In genomic region chr1:233615571-233615970, GRCh38 we compare ENCODE assay signal across 13 cellular contexts. TPM values are rescaled to one million over a fixed set of nuclear protein-coding genes. Genes with fewer than 3 reads are reported as not detected.
DNase-seq lines count a peak whose midpoint lies in the region; ATAC-seq, FAIRE-seq and TF ChIP-seq lines count a peak whose summit lies in the region.
"Had no signal": no experiment of that assay in that cellular context is flagged by ENCODE, and none has a peak within 500 bp of the region (broad histone marks: within the 10 kb centered on the region; RNA-seq: fewer than 3 reads in every experiment).

No MANE protein-coding gene starts in this region.

- no peaks in the 10 kb centered on the region for H3K27me3 ChIP-seq in K562 (ENCODE audit: control insufficient read depth in 2 of 2, insufficient read depth in 2 of 2, low read length in 2 of 2)

- peaks cover 47% of the 10 kb centered on the region for H3K79me2 ChIP-seq in K562 (ENCODE audit: control insufficient read depth, insufficient read depth, low read length)

- H2AFZ ChIP-seq in K562 (ENCODE audit: low read depth, low read length) = no peak overlapping the region

- no peaks in the 10 kb centered on the region for H3K36me3 Mint-ChIP-seq in activated naive CD8-positive, alpha-beta T cell
- H3K36me3 Mint-ChIP-seq in activated naive CD8-positive, alpha-beta T cell treated with anti-CD3 and anti-CD28 coated beads for 36 hours = no peaks in the 10 kb centered on the region
- peaks cover 15% of the 10 kb centered on the region for H3K36me3 Mint-ChIP-seq in type B pancreatic cell

- no peak for DNase-seq in activated naive CD8-positive, alpha-beta T cell treated with anti-CD3 and anti-CD28 coated beads for 36 hours
- DNase-seq in K562 (ENCODE audit: extremely low read depth in 1 of 4, low spot score in 3 of 4) (no peak), kidney (no peak), type B pancreatic cell (ENCODE audit: extremely low spot score, unreplicated experiment) (no peak), NCI-H82 treated with DMSO at 0.1 percent for 48 hours (lab: John Stamatoyannopoulos, UW; ENCODE audit: unreplicated experiment) (no peak), cerebellar cortex (ENCODE audit: low spot score) (no peak)
- DNase-seq in activated effector memory CD4-positive, alpha-beta T cell treated with Interleukin-2 at 50 U/mL for 16 hours = no peak
- DNase-seq: activated naive CD4-positive, alpha-beta T cell; GDM1; NCI-H524 had no signal

- H3K9me1 ChIP-seq in K562 (ENCODE audit: control insufficient read depth, insufficient read depth, low read length) = no peaks in the 10 kb centered on the region

- no peak overlapping the region for H3K27ac Mint-ChIP-seq in activated naive CD8-positive, alpha-beta T cell
- H3K27ac Mint-ChIP-seq in activated naive CD8-positive, alpha-beta T cell treated with anti-CD3 and anti-CD28 coated beads for 36 hours = no peak overlapping the region
- peak overlapping the region; percentile 90 for H3K27ac Mint-ChIP-seq in type B pancreatic cell

- TF ChIP-seq CTCF in K562 (IDR thresholded peaks at IDR 0.05 in 2 of 3, conservative IDR thresholded peaks at IDR 0.05 in 1 of 3; ENCODE audit: insufficient read depth in 2 of 3, low read depth in 1 of 3, low read length in 3 of 3) (no peak), kidney (IDR thresholded peaks at IDR 0.05; ENCODE audit: borderline replicate concordance, extremely low read depth, insufficient read depth) (no peak), type B pancreatic cell (conservative IDR thresholded peaks at IDR 0.05) (no peak)

- peaks cover 31% of the 10 kb centered on the region for H3K27me3 Mint-ChIP-seq in activated naive CD8-positive, alpha-beta T cell
- H3K27me3 Mint-ChIP-seq in activated naive CD8-positive, alpha-beta T cell treated with anti-CD3 and anti-CD28 coated beads for 36 hours = peaks cover 73% of the 10 kb centered on the region
- peaks cover 39% of the 10 kb centered on the region for H3K27me3 Mint-ChIP-seq in type B pancreatic cell

- 23% methylated on average over 3 of the region's 3 CpGs for WGBS in K562 (ENCODE audit: insufficient coverage, low coverage, missing lambda C conversion rate)

- peaks cover 15 to 32% of the 10 kb centered on the region in 2 experiments; a peak in 4 of 5 replicates for H3K4me1 ChIP-seq in K562 (replicated peaks in 1 of 2; ENCODE audit: control insufficient read depth in 2 of 2, insufficient read depth in 2 of 2, low read length in 2 of 2)
- H3K4me1 ChIP-seq in kidney (ENCODE audit: control insufficient read depth in 1 of 2, insufficient read depth in 1 of 2, low read depth in 1 of 2, low read length in 2 of 2) = no peaks in the 10 kb centered on the region

- H3K9ac ChIP-seq in K562 (ENCODE audit: insufficient read depth in 1 of 2, low read depth in 2 of 2, low read length in 2 of 2) (peak overlapping the region; percentile 70 to 98), kidney (ENCODE audit: low read length in 2 of 2) (peak overlapping the region in 1 of 2 donors; percentile 56)

- H3K4me2 ChIP-seq in K562 (ENCODE audit: insufficient read depth, low read length) = peak overlapping the region; percentile 91

- H3K4me1 Mint-ChIP-seq in activated naive CD8-positive, alpha-beta T cell (ENCODE audit: low read depth) = peaks cover 5% of the 10 kb centered on the region
- no peaks in the 10 kb centered on the region for H3K4me1 Mint-ChIP-seq in activated naive CD8-positive, alpha-beta T cell treated with anti-CD3 and anti-CD28 coated beads for 36 hours
- H3K4me1 Mint-ChIP-seq in type B pancreatic cell (ENCODE audit: unreplicated experiment) = peaks cover 14% of the 10 kb centered on the region

- peak overlapping the region; percentile 30 for H3K4me3 Mint-ChIP-seq in activated naive CD8-positive, alpha-beta T cell
- no peak overlapping the region for H3K4me3 Mint-ChIP-seq in activated naive CD8-positive, alpha-beta T cell treated with anti-CD3 and anti-CD28 coated beads for 36 hours
- peak overlapping the region; percentile 97 for H3K4me3 Mint-ChIP-seq in type B pancreatic cell

- TF ChIP-seq POLR2A in K562 (conservative IDR thresholded peaks at IDR 0.05) = no peak

- ATAC-seq in K562 = no peak

- no peak for TF ChIP-seq EP300 in K562 (IDR thresholded peaks at IDR 0.05; ENCODE audit: low read length)

- intact Hi-C loops in K562 (cut with micrococcal nuclease) (no loop called here), kidney (cut with DNase I) (no loop called here)

- H4K20me1 ChIP-seq in K562 (replicated peaks; ENCODE audit: control insufficient read depth, insufficient read depth, low read length) = no peaks in the 10 kb centered on the region

- BruUV-seq in K562 (replicated peaks; lab: Mats Ljungman, UMichigan) = no TSS peak

- H3K4me3 ChIP-seq in K562 = peak overlapping the region; percentile 58
- H3K4me3 ChIP-seq in kidney (ENCODE audit: low read length in 2 of 2) = peak overlapping the region; percentile 81 to 85

- in situ Hi-C loops in K562 (cut with MboI) = no loop called here

- POLR2A ChIA-PET in K562 (lab: Yijun Ruan, JAX) = no interaction called here

- FAIRE-seq in K562 (lab: Jason Lieb, UNC) = no peak
- no peak for FAIRE-seq in kidney (lab: Jason Lieb, UNC)
- FAIRE-seq: TTC549 had no signal

- no peak for TF ChIP-seq RAD21 in K562 (CRISPR knock-in tag; conservative IDR thresholded peaks at IDR 0.05 in 1 of 2, IDR thresholded peaks at IDR 0.05 in 1 of 2)

- H3K27ac ChIP-seq in K562 (ENCODE audit: extremely low read depth, low read depth, low read length) (no peak overlapping the region; the same call in 2 of the 3 replicates), kidney (ENCODE audit: low read depth in 2 of 2, low read length in 2 of 2) (no peak overlapping the region)

- peaks cover 10% of the 10 kb centered on the region for H3K36me3 ChIP-seq in K562 (ENCODE audit: control insufficient read depth, insufficient read depth, low read length)
- no peaks in the 10 kb centered on the region for H3K36me3 ChIP-seq in kidney (ENCODE audit: control insufficient read depth in 1 of 2, insufficient read depth in 2 of 2, low read length in 2 of 2)

- H3K9me3 Mint-ChIP-seq in activated naive CD8-positive, alpha-beta T cell (ENCODE audit: low read depth) = no peaks in the 10 kb centered on the region
- H3K9me3 Mint-ChIP-seq in activated naive CD8-positive, alpha-beta T cell treated with anti-CD3 and anti-CD28 coated beads for 36 hours = no peaks in the 10 kb centered on the region
- H3K9me3 Mint-ChIP-seq in type B pancreatic cell = no peaks in the 10 kb centered on the region

- CTCF ChIA-PET in K562 (lab: Yijun Ruan, JAX; ENCODE audit: low intra/inter-chr PET ratio) = no interaction called here

- H3K9me3 ChIP-seq in K562 (replicated peaks; ENCODE audit: control insufficient read depth, insufficient read depth, low read depth, low read length) (no peaks in the 10 kb centered on the region), kidney (ENCODE audit: control insufficient read depth in 1 of 2, low read length in 2 of 2) (no peaks in the 10 kb centered on the region)

TF ChIP-seq in K562, 482 proteins besides CTCF, POLR2A, EP300 and RAD21:
- TF ChIP-seq RUNX1 (IDR thresholded peaks at IDR 0.05; ENCODE audit: low read depth) (no peak), YY1 (IDR thresholded peaks at IDR 0.05; ENCODE audit: borderline replicate concordance in 1 of 3, control insufficient read depth in 1 of 3, extremely low read depth in 1 of 3, insufficient read depth in 3 of 3, insufficient read length in 1 of 3, insufficient replicate concordance in 2 of 3, low read depth in 1 of 3, low read length in 2 of 3) (no peak), TSC22D4 (tag; IDR thresholded peaks at IDR 0.05) (no peak), L3MBTL2 (IDR thresholded peaks at IDR 0.05) (no peak), ZBTB43 (CRISPR knock-in tag; IDR thresholded peaks at IDR 0.05) (no peak), TAF7 (tag; IDR thresholded peaks at IDR 0.05) (no peak), SREBF1 (IDR thresholded peaks at IDR 0.05; ENCODE audit: borderline replicate concordance, low read depth, low read length) (no peak)

RNA-seq across cellular contexts. Expression of gene KCNK1, which starts 1.7 kb away (rescaled TPM):
- not detected for total RNA-seq in activated naive CD8-positive, alpha-beta T cell treated with anti-CD3 and anti-CD28 coated beads for 36 hours
- 25.8 and 31.2 TPM in 2 replicates for total RNA-seq in K562 (2011; cell fraction: chromatin; rRNA removed; ENCODE audit: low replicate concordance)
- total RNA-seq in K562 (2011; cell fraction: nucleolus; rRNA removed) = 36.3 and 38.5 TPM in 2 replicates
- 34.2 and 46.4 TPM in 2 replicates for total RNA-seq in K562 (2011; cell fraction: nucleoplasm; rRNA removed)
- total RNA-seq in K562 (2014; rRNA removed) (6.0 and 6.7 TPM in 2 replicates), K562 (2014; rRNA removed; fragmentation: Illumina TruSeq; extraction: Trizol) (6.0 and 7.0 TPM in 2 replicates), K562 (2015; rRNA removed; fragmentation: Illumina TruSeq; extraction: Trizol) (4.1 and 4.7 TPM in 2 replicates), K562 (2021) (9.4 and 9.8 TPM in 2 replicates), kidney (10.7 TPM), type B pancreatic cell (ENCODE audit: low replicate concordance) (13.7 and 18.7 TPM in 2 replicates)
- polyA plus RNA-seq in K562 (2011; rRNA removed) (19.9 and 22.7 TPM in 2 replicates), K562 (2014; fragmentation: Illumina TruSeq; extraction: Trizol) (7.4 and 9.3 TPM in 2 replicates), K562 (2014; fragmentation: Nextera tagmentation; extraction: Ambion mirVana) (1 to 10 TPM; 3.1 to 3.5 TPM), K562 (2014; rRNA removed) (8.0 and 9.8 TPM in 2 replicates), kidney (ENCODE audit: insufficient read depth, low read depth, low replicate concordance) (10.0 TPM)
- 20.0 and 35.2 TPM in 2 replicates for polyA plus RNA-seq in K562 (2011; cell fraction: cytosol; rRNA removed)
- polyA plus RNA-seq in K562 (2011; cell fraction: nucleus; rRNA removed) = 16.3 and 25.6 TPM in 2 replicates
- 6.0 and 6.4 TPM in 2 replicates for polyA plus RNA-seq in K562 (2012)
- 19.6 and 25.5 TPM in 2 replicates for polyA minus RNA-seq in K562 (2011; rRNA and poly(A)+ RNA removed)
- 20.0 and 23.3 TPM in 2 replicates for polyA minus RNA-seq in K562 (2011; cell fraction: cytosol; rRNA and poly(A)+ RNA removed)
- 16.6 and 19.1 TPM in 2 replicates for polyA minus RNA-seq in K562 (2011; cell fraction: nucleus; rRNA and poly(A)+ RNA removed)
- total RNA-seq: myocyte had no signal

Comparison
In these comparisons a context has a peak if more than half of its experiments do, and no peak if none do; other contexts are left out.
1. RNA of gene KCNK1, which starts 1.7 kb away (total RNA-seq): 13.7 to 18.7 TPM in type B pancreatic cell, 10.7 TPM in kidney (single experiment) and 4.1 to 46.4 TPM in K562; not detected in activated naive CD8-positive, alpha-beta T cell treated with anti-CD3 and anti-CD28 coated beads for 36 hours; every median in the first group is over 4 times any median in the second.